ENCODE assay signal across 1 cellular context in genomic region chr3:178002113-178002512, GRCh38.
TF ChIP-seq lines count a peak whose summit lies in the region.

No MANE protein-coding gene starts in this region.

TF ChIP-seq in GM23338, 12 proteins besides CTCF, POLR2A, EP300 and RAD21 (continued from another document):
- TF ChIP-seq ZNF462 (CRISPR knock-in tag; IDR thresholded peaks at IDR 0.05) (no peak), EZH2phosphoT487 (IDR thresholded peaks at IDR 0.05; ENCODE audit: unreplicated experiment) (no peak), CREB1 (CRISPR knock-in tag; IDR thresholded peaks at IDR 0.05; ENCODE audit: low read depth) (no peak), POLR2AphosphoS5 (IDR thresholded peaks at IDR 0.05; ENCODE audit: low read depth) (no peak), ZNF114 (CRISPR knock-in tag; IDR thresholded peaks at IDR 0.05) (no peak), NANOG (IDR thresholded peaks at IDR 0.05; ENCODE audit: borderline replicate concordance) (no peak), STAT1 (IDR thresholded peaks at IDR 0.05; ENCODE audit: unreplicated experiment) (no peak), JUNB (IDR thresholded peaks at IDR 0.05; ENCODE audit: unreplicated experiment) (no peak)
TF ChIP-seq in GM23338: peak in this region for 0.
